In the genomic region with DNA sequence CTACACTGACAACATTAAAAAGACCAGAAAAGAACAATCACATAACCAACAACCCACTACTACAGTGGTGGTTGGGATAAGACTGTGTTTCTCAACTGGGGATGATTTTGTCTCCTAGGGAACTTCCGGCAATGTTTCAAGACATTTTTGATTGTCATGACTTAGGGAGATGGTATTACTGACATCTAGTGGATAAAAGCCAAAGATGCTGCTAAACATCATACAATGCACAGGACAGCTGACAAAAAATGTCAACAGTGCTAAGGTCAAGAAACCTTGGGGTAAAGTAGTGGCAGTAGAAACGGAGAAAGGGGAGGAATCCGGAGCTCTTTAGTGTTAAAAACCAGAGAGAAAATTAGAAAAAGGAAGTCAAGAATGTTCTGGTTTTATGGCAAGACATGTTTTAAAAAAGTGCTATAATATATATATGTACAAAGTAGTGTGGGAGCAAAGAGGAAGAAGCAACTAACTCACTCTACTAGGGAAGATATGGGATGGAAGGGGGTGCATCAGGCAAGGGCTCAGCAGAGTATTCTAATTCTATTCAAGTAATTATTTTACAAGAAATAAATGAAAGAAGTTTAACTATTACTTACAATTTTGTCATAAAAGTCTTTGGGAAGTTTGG, we compare ENCODE assay signal across 10 cellular contexts. TPM values are rescaled to one million over a fixed set of nuclear protein-coding genes. Genes with fewer than 3 reads are reported as not detected.
DNase-seq lines count a peak whose midpoint lies in the region; ATAC-seq and TF ChIP-seq lines count a peak whose summit lies in the region.
"Had no signal": no experiment of that assay in that cellular context is flagged by ENCODE, and none has a peak within 500 bp of the region (broad histone marks: within the 10 kb centered on the region; RNA-seq: fewer than 3 reads in every experiment).

No MANE protein-coding gene starts in this region.

- H3K27me3 Mint-ChIP-seq in neural crest cell (ENCODE audit: low read depth) = no peaks in the 10 kb centered on the region

- H3K4me1 Mint-ChIP-seq in neural crest cell = no peaks in the 10 kb centered on the region

- H3K27ac ChIP-seq in mammary epithelial cell (ENCODE audit: insufficient read depth, low read depth, low read length) = no peak overlapping the region

- DNase-seq in NCI-H1694 (lab: John Stamatoyannopoulos, UW) (peak; percentile 11), NCI-H1694 treated with DMSO at 0.1 percent for 48 hours (lab: John Stamatoyannopoulos, UW) (no peak), M059J (ENCODE audit: low read depth) (peak; percentile 50), mammary epithelial cell (peak; percentile 40), neural crest cell (ENCODE audit: low read depth, low spot score) (no peak), NCI-H345 (lab: John Stamatoyannopoulos, UW) (no peak)
- no peak for DNase-seq in stimulated activated CD4-positive, alpha-beta T cell treated with anti-CD3 and anti-CD28 coated beads, Interleukin-1b, Interleukin-23, amount 100 ng/mL, for 48 hours

- H3K4me2 ChIP-seq in mammary epithelial cell (ENCODE audit: insufficient read depth, low read depth, low read length) = no peak overlapping the region

- no peaks in the 10 kb centered on the region for H3K27me3 ChIP-seq in mammary epithelial cell (ENCODE audit: insufficient read depth, low read length)

- H3K79me2 ChIP-seq in mammary epithelial cell (ENCODE audit: insufficient read depth, low read length) = peaks cover 12% of the 10 kb centered on the region

- in situ Hi-C loops in mammary epithelial cell (cut with MboI; ENCODE audit: low sequenced_read_pairs in 2 of 2) = loop anchor here in 1 of 2 donors (10.0 kb wide), 1 partner anchor 54 kb away; no protein-coding TSS in a partner anchor

- intact Hi-C loops in mammary epithelial cell (cut with micrococcal nuclease) = no loop called here

- no peak overlapping the region for H3K4me3 ChIP-seq in mammary epithelial cell (replicated peaks in 1 of 3; ENCODE audit: insufficient read depth in 1 of 3, low read depth in 2 of 3, low read length in 3 of 3)

- H3K4me3 Mint-ChIP-seq in neural crest cell = no peak overlapping the region
- H3K4me3 Mint-ChIP-seq: CD8-positive, alpha-beta memory T cell; T-helper 1 cell treated with Interleukin-12 subunit alpha and Interleukin-12 subunit beta and Interleukin-4 antibody, amounts not matched to agents 30 μg/mL and 1 μg/mL, for 36 hours had no signal

- H3K4me1 ChIP-seq in mammary epithelial cell (ENCODE audit: insufficient read depth, low read length) = no peaks in the 10 kb centered on the region

- ATAC-seq in GM19023 (IDR thresholded peaks at IDR 0.05; ENCODE audit: unreplicated experiment) = no peak

- WGBS in mammary epithelial cell (ENCODE audit: low coverage, missing lambda C conversion rate) = 76% methylated on average over 3 of the region's 3 CpGs

- no peak overlapping the region for H3K27ac Mint-ChIP-seq in neural crest cell (ENCODE audit: unreplicated experiment)
- H3K27ac Mint-ChIP-seq: T-helper 1 cell treated with Interleukin-12 subunit alpha and Interleukin-12 subunit beta and Interleukin-4 antibody, amounts not matched to agents 30 μg/mL and 1 μg/mL, for 36 hours had no signal

- no peaks in the 10 kb centered on the region for H3K9me3 ChIP-seq in mammary epithelial cell (replicated peaks; ENCODE audit: insufficient read depth, low read length)

- CTCF ChIA-PET in mammary epithelial cell (lab: Charles Lee; ENCODE audit: low non-redundant PET) = no interaction called here

- dilution Hi-C loops in mammary epithelial cell (cut with HindIII; ENCODE audit: low sequenced_read_pairs) = no loop called here

- peaks cover 6% of the 10 kb centered on the region for H3K36me3 Mint-ChIP-seq in neural crest cell (ENCODE audit: low read depth)

- H3K36me3 ChIP-seq in mammary epithelial cell (ENCODE audit: insufficient read depth, low read length) = peaks cover 43% of the 10 kb centered on the region

- BruUV-seq in mammary epithelial cell (replicated peaks; lab: Mats Ljungman, UMichigan) = no TSS peak

- TF ChIP-seq CTCF in mammary epithelial cell (conservative IDR thresholded peaks at IDR 0.05 in 1 of 2, IDR thresholded peaks at IDR 0.05 in 1 of 2; ENCODE audit: extremely low read depth in 1 of 2, insufficient read depth in 1 of 2, low read depth in 1 of 2, low read length in 2 of 2) (peak; percentile 23 to 45), neural crest cell (conservative IDR thresholded peaks at IDR 0.05) (peak; percentile 55)

- no peaks in the 10 kb centered on the region for H3K9me3 Mint-ChIP-seq in neural crest cell
- H3K9me3 Mint-ChIP-seq: CD8-positive, alpha-beta memory T cell; T-helper 1 cell treated with Interleukin-12 subunit alpha and Interleukin-12 subunit beta and Interleukin-4 antibody, amounts not matched to agents 30 μg/mL and 1 μg/mL, for 36 hours had no signal

- H4K20me1 ChIP-seq in mammary epithelial cell (ENCODE audit: insufficient read depth, low read length) = no peaks in the 10 kb centered on the region

- H3K9ac ChIP-seq in mammary epithelial cell (ENCODE audit: insufficient read depth, low read length) = no peak overlapping the region

- H2AFZ ChIP-seq in mammary epithelial cell (ENCODE audit: low read depth, low read length) = no peak overlapping the region

RNA-seq across cellular contexts. Expression of a gene that starts 37.2 kb away (rescaled TPM):
- 57.1 and 113 TPM in 2 replicates for total RNA-seq in M059J (2014; rRNA removed; shearing (Covaris generic))
- 100 to 1,000 TPM in 1 of 2 donors, 10 to 100 TPM in 1; 60.3 to 128 TPM for total RNA-seq in mammary epithelial cell
- 60.0 TPM for polyA plus RNA-seq in mammary epithelial cell
- polyA minus RNA-seq in mammary epithelial cell = 110 TPM
- 253 TPM in 2 replicates for total RNA-seq in neural crest cell

Comparison
In these comparisons a context has a peak if more than half of its experiments do, and no peak if none do; other contexts are left out.
1. DNase-seq: peak in NCI-H1694 (single experiment), M059J (single experiment) and mammary epithelial cell (single experiment); none in NCI-H1694 treated with DMSO at 0.1 percent for 48 hours (single experiment), neural crest cell (single experiment), stimulated activated CD4-positive, alpha-beta T cell treated with anti-CD3 and anti-CD28 coated beads, Interleukin-1b, Interleukin-23, amount 100 ng/mL, for 48 hours (single experiment) and NCI-H345 (single experiment).